8 cellular contexts compared by ENCODE assay signal in genomic region chr9:127450831-127451680, GRCh38. TPM values are rescaled to one million over a fixed set of nuclear protein-coding genes. Genes with fewer than 3 reads are reported as not detected.
DNase-seq lines count a peak whose midpoint lies in the region; ATAC-seq, FAIRE-seq and TF ChIP-seq lines count a peak whose summit lies in the region.

LRSAM1 (plus strand) TSS chr9:127451510; CDS start chr9:127454528, 3,018 bp downstream.
RPL12 (minus strand) TSS chr9:127451406; CDS start chr9:127451317, 89 bp downstream.

- DNase-seq in ELF-1 (ENCODE audit: low read depth, low spot score) (peak; percentile 97), H54 (ENCODE audit: insufficient read length, low spot score) (peak; percentile 95), M059J (ENCODE audit: low read depth) (peak; percentile 91), fibroblast of peridontal ligament (ENCODE audit: extremely low read depth) (peak; percentile 97)
- peak; percentile 95 for DNase-seq in activated T-helper 9 cell treated with anti-CD3 and anti-CD28 coated beads, Interleukin-2, amount 50 U/mL, for 16 hours (ENCODE audit: low read depth)
- peak; percentile 96 for DNase-seq in natural killer cell treated with Interleukin-12 subunit alpha and Interleukin-12 subunit beta and Interleukin-15 and Interleukin-18, amount 100 ng/mL, for 72 hours (ENCODE audit: low spot score)
- peak; percentile 96 for DNase-seq in stimulated activated naive CD4-positive, alpha-beta T cell treated with Interleukin-2 at 50 U/mL for 16 hours (lab: John Stamatoyannopoulos, UW)

- peak; percentile 83 to 91 for ATAC-seq in natural killer cell treated with Interleukin-12 subunit alpha and Interleukin-12 subunit beta and Interleukin-15 and Interleukin-18, amount 100 ng/mL, for 72 hours

- peak; percentile 99 for TF ChIP-seq POLR2A in H54 (IDR thresholded peaks at IDR 0.05; ENCODE audit: low read depth, low read length)
- TF ChIP-seq POLR2A in Raji (IDR thresholded peaks at IDR 0.05; ENCODE audit: insufficient read depth, low read depth, low read length): peak; percentile 99

- no peaks in the 10 kb centered on the region for H3K27me3 Mint-ChIP-seq in natural killer cell treated with Interleukin-12 subunit alpha and Interleukin-12 subunit beta and Interleukin-15 and Interleukin-18, amount 100 ng/mL, for 72 hours

- peak within 1 kb of the TSS; percentile 91 for H3K4me3 Mint-ChIP-seq in natural killer cell treated with Interleukin-12 subunit alpha and Interleukin-12 subunit beta and Interleukin-15 and Interleukin-18, amount 100 ng/mL, for 72 hours

- H3K4me1 Mint-ChIP-seq in natural killer cell treated with Interleukin-12 subunit alpha and Interleukin-12 subunit beta and Interleukin-15 and Interleukin-18, amount 100 ng/mL, for 72 hours (ENCODE audit: low read depth in 2 of 2): peaks cover 54 to 55% of the 10 kb centered on the region in 2 donors

- peak within 1 kb of the TSS; percentile 93 to 94 for H3K27ac Mint-ChIP-seq in natural killer cell treated with Interleukin-12 subunit alpha and Interleukin-12 subunit beta and Interleukin-15 and Interleukin-18, amount 100 ng/mL, for 72 hours

- peaks cover 45% of the 10 kb centered on the region for H3K36me3 Mint-ChIP-seq in natural killer cell treated with Interleukin-12 subunit alpha and Interleukin-12 subunit beta and Interleukin-15 and Interleukin-18, amount 100 ng/mL, for 72 hours

- no peaks in the 10 kb centered on the region for H3K9me3 Mint-ChIP-seq in natural killer cell treated with Interleukin-12 subunit alpha and Interleukin-12 subunit beta and Interleukin-15 and Interleukin-18, amount 100 ng/mL, for 72 hours

- no peak for FAIRE-seq in H54 (lab: Jason Lieb, UNC)

RNA-seq across cellular contexts. Expression of gene LRSAM1, which starts in this region (rescaled TPM):
- total RNA-seq in M059J (2014; rRNA removed; shearing (Covaris generic)): 9.5 and 12.4 TPM in 2 replicates
- 10 to 100 TPM; 17.5 to 34.4 TPM for total RNA-seq in natural killer cell treated with Interleukin-12 subunit alpha and Interleukin-12 subunit beta and Interleukin-15 and Interleukin-18, amount 100 ng/mL, for 72 hours

RNA-seq across cellular contexts. Expression of gene RPL12, which starts in this region (rescaled TPM):
- total RNA-seq in M059J (2014; rRNA removed; shearing (Covaris generic)): 1,304 and 1,604 TPM in 2 replicates
- total RNA-seq in natural killer cell treated with Interleukin-12 subunit alpha and Interleukin-12 subunit beta and Interleukin-15 and Interleukin-18, amount 100 ng/mL, for 72 hours: 1,000 to 10,000 TPM in 1 of 2 donors, 100 to 1,000 TPM in 1; 698 to 1,282 TPM

Comparison
In these comparisons a context has a peak if more than half of its experiments do, and no peak if none do; other contexts are left out.
1. Peak in every context shown above with its lines: DNase-seq and ATAC-seq.